Comparison of ENCODE assay signal across 8 cellular contexts in genomic region chr15:55742927-55743614, GRCh38. TPM values are rescaled to one million over a fixed set of nuclear protein-coding genes. Genes with fewer than 3 reads are reported as not detected.
DNase-seq lines count a peak whose midpoint lies in the region; ATAC-seq and TF ChIP-seq lines count a peak whose summit lies in the region.

Gene PRTG (minus strand): TSS chr15:55743152. CDS start chr15:55742931, 221 bp downstream.

- peak within 1 kb of the TSS; percentile 86 for H3K4me2 ChIP-seq in neural progenitor cell

- H3K27me3 Mint-ChIP-seq in activated CD4-positive, alpha-beta memory T cell treated with anti-CD3 and anti-CD28 coated beads, Interleukin-2, amount 10 ng/mL, durations not matched to agents 7 days and 5 days, result peaks cover 31% of the 10 kb centered on the region
- peaks cover 2% of the 10 kb centered on the region for H3K27me3 Mint-ChIP-seq in neural progenitor cell (ENCODE audit: insufficient read depth, low read depth)

- no peaks in the 10 kb centered on the region for H3K36me3 Mint-ChIP-seq in activated CD4-positive, alpha-beta memory T cell treated with anti-CD3 and anti-CD28 coated beads, Interleukin-2, amount 10 ng/mL, durations not matched to agents 7 days and 5 days (ENCODE audit: low read depth)
- H3K36me3 Mint-ChIP-seq in neural progenitor cell, result peaks cover 6% of the 10 kb centered on the region

- H3K4me1 Mint-ChIP-seq in activated CD4-positive, alpha-beta memory T cell treated with anti-CD3 and anti-CD28 coated beads, Interleukin-2, amount 10 ng/mL, durations not matched to agents 7 days and 5 days, result peaks cover 3% of the 10 kb centered on the region
- peaks cover 40% of the 10 kb centered on the region for H3K4me1 Mint-ChIP-seq in neural progenitor cell

- no peak within 1 kb of the TSS for H3K27ac Mint-ChIP-seq in activated CD4-positive, alpha-beta memory T cell treated with anti-CD3 and anti-CD28 coated beads, Interleukin-2, amount 10 ng/mL, durations not matched to agents 7 days and 5 days
- peak within 1 kb of the TSS; percentile 99 for H3K27ac Mint-ChIP-seq in neural progenitor cell

- H3K4me3 ChIP-seq in neural progenitor cell, result peak within 1 kb of the TSS; percentile 93

- H3K27me3 ChIP-seq in neural progenitor cell, result peaks cover 19% of the 10 kb centered on the region

- no peaks in the 10 kb centered on the region for H3K9me3 Mint-ChIP-seq in activated CD4-positive, alpha-beta memory T cell treated with anti-CD3 and anti-CD28 coated beads, Interleukin-2, amount 10 ng/mL, durations not matched to agents 7 days and 5 days
- H3K9me3 Mint-ChIP-seq in neural progenitor cell, result no peaks in the 10 kb centered on the region

- peaks cover 54% of the 10 kb centered on the region for H3K79me2 ChIP-seq in neural progenitor cell (ENCODE audit: low read depth)

- ATAC-seq in GM21529 (IDR thresholded peaks at IDR 0.05; ENCODE audit: unreplicated experiment), result no peak
- ATAC-seq in GM21786 (IDR thresholded peaks at IDR 0.05; ENCODE audit: unreplicated experiment), result no peak

- CTCF ChIA-PET in activated CD4-positive, alpha-beta memory T cell treated with anti-CD3 and anti-CD28 coated beads, Interleukin-2, amount 10 ng/mL, durations not matched to agents 7 days and 5 days (lab: Charles Lee), result no interaction called here

- peaks cover 55% of the 10 kb centered on the region for H3F3A ChIP-seq in neural progenitor cell (ENCODE audit: low read depth)

- H3K9ac ChIP-seq in neural progenitor cell, result peak within 1 kb of the TSS; percentile 95

- peak within 1 kb of the TSS; percentile 96 for H3K27ac ChIP-seq in neural progenitor cell

- TF ChIP-seq CTCF in neural progenitor cell (IDR thresholded peaks at IDR 0.05), result no peak

- H3K4me3 Mint-ChIP-seq in activated CD4-positive, alpha-beta memory T cell treated with anti-CD3 and anti-CD28 coated beads, Interleukin-2, amount 10 ng/mL, durations not matched to agents 7 days and 5 days, result peak within 1 kb of the TSS; percentile 52
- H3K4me3 Mint-ChIP-seq in neural progenitor cell, result peak within 1 kb of the TSS; percentile 90

- peaks cover 3% of the 10 kb centered on the region for H3K36me3 ChIP-seq in neural progenitor cell

- no peaks in the 10 kb centered on the region for H3K9me3 ChIP-seq in neural progenitor cell (ENCODE audit: low read depth)

- peaks cover 41% of the 10 kb centered on the region for H4K20me1 ChIP-seq in neural progenitor cell (ENCODE audit: low read depth)

- POLR2A ChIA-PET in activated CD4-positive, alpha-beta memory T cell treated with anti-CD3 and anti-CD28 coated beads, Interleukin-2, amount 10 ng/mL, durations not matched to agents 7 days and 5 days (lab: Charles Lee), result no interaction called here

- H2AFZ ChIP-seq in neural progenitor cell (replicated peaks), result peak within 1 kb of the TSS; percentile 37

- DNase-seq in D341Med (ENCODE audit: low spot score) (peak; percentile 77), HS-27A (ENCODE audit: low read depth) (peak; percentile 17), foreskin melanocyte (peak; percentile 52), neural progenitor cell (ENCODE audit: low spot score) (peak; percentile 97)
- no peak for DNase-seq in activated CD4-positive, alpha-beta memory T cell treated with anti-CD3 and anti-CD28 coated beads, Interleukin-2, amount 10 ng/mL, durations not matched to agents 7 days and 5 days
- no peak for DNase-seq in activated CD4-positive, alpha-beta T cell treated with anti-CD3 and anti-CD28 coated beads for 48 hours

- H3K4me1 ChIP-seq in neural progenitor cell, result peaks cover 36% of the 10 kb centered on the region

RNA-seq across cellular contexts. Expression of gene PRTG, which starts in this region (rescaled TPM):
- total RNA-seq in activated CD4-positive, alpha-beta memory T cell treated with anti-CD3 and anti-CD28 coated beads, Interleukin-2, amount 10 ng/mL, durations not matched to agents 7 days and 5 days, result not detected
- 508 and 574 TPM in 2 replicates for total RNA-seq in neural progenitor cell (ENCODE audit: low replicate concordance)

Comparison
In these comparisons a context has a peak if more than half of its experiments do, and no peak if none do; other contexts are left out.
1. RNA of gene PRTG (total RNA-seq): 508 to 574 TPM in neural progenitor cell; not detected in activated CD4-positive, alpha-beta memory T cell treated with anti-CD3 and anti-CD28 coated beads, Interleukin-2, amount 10 ng/mL, durations not matched to agents 7 days and 5 days; every median in the first group is over 100 times any median in the second.
2. DNase-seq: peak in D341Med (single experiment), HS-27A (single experiment), foreskin melanocyte (single experiment) and neural progenitor cell (single experiment); none in activated CD4-positive, alpha-beta memory T cell treated with anti-CD3 and anti-CD28 coated beads, Interleukin-2, amount 10 ng/mL, durations not matched to agents 7 days and 5 days (single experiment) and activated CD4-positive, alpha-beta T cell treated with anti-CD3 and anti-CD28 coated beads for 48 hours (single experiment).